ENCODE assay signal across 1 cellular context in the genomic region with DNA sequence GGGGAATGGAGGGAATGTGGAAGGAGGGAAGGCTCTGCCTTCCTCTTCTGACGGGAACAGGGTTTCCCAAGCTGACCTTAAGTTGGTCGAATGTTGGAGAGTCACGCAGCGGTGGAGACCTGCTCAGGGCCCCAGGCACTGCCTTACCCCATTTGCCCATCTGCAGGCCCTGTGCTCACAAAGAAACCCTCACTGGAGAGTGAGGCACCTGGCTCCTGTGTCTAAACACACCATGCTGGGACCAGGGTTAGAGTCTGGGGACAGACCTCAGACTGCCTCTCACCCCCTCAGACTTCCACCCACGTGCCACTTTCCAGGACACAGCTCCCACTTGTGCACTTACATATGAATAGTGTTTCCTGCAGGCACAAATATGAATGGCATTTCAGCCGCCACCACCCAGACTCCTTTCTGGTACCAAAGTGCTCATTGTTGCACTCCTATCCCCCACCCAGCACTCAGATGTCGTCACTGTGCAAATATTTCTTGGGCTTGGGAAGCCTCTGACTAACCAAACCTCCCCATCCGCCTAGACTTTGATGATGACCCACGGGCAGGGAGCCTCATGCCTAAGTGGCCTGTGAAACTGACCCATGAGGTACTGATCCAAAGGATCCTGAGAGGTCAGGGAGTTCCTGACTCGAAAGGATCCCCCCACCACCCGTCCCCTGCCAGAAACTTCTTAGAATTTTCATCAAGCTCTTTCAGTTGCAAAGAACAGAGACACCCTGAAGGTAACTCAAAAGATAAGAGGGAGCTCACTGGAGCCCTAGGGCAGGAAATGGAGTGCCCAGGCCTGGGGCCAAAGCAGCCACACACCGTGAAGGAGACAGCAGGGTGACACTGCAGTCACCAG.
TF ChIP-seq lines count a peak whose summit lies in the region.

No MANE protein-coding gene starts in this region.

TF ChIP-seq in HepG2, 621 proteins besides CTCF, POLR2A, EP300 and RAD21 (continued from another document and continues in another):
- TF ChIP-seq ZNF709 (CRISPR knock-in tag; IDR thresholded peaks at IDR 0.05), result no peak; the same call in 1 of the 2 replicates
- TF ChIP-seq WIZ (CRISPR knock-in tag; IDR thresholded peaks at IDR 0.05), result no peak
- TF ChIP-seq CSRNP1 (CRISPR knock-in tag; IDR thresholded peaks at IDR 0.05), result peak; percentile 43; the same call in 1 of the 2 replicates
- 0 out of 2 replicates have a peak, but pooled peaks have one; percentile 37 for TF ChIP-seq CREBL2 (CRISPR knock-in tag; IDR thresholded peaks at IDR 0.05; ENCODE audit: borderline replicate concordance)
- TF ChIP-seq ZNF768 (CRISPR knock-in tag; IDR thresholded peaks at IDR 0.05), result no peak; the same call in 1 of the 2 replicates
- TF ChIP-seq ZNF281 (CRISPR knock-in tag; IDR thresholded peaks at IDR 0.05; ENCODE audit: borderline replicate concordance), result peak; percentile 84
- no peak for TF ChIP-seq ZNF549 (CRISPR knock-in tag; IDR thresholded peaks at IDR 0.05)
- TF ChIP-seq ZNF510 (CRISPR knock-in tag; IDR thresholded peaks at IDR 0.05; ENCODE audit: low read depth), result no peak
- peak; percentile 91; the same call in 1 of the 2 replicates for TF ChIP-seq ZNF430 (CRISPR knock-in tag; IDR thresholded peaks at IDR 0.05)
- TF ChIP-seq MYC (CRISPR knock-in tag; IDR thresholded peaks at IDR 0.05; ENCODE audit: borderline replicate concordance), result peak; percentile 88
- TF ChIP-seq TAF15 (IDR thresholded peaks at IDR 0.05; ENCODE audit: low read depth, low read length, poor library complexity, severe bottlenecking), result no peak
- TF ChIP-seq ZNF121 (CRISPR knock-in tag; IDR thresholded peaks at IDR 0.05), result no peak; the same call in 1 of the 2 replicates
- TF ChIP-seq EZH2 (conservative IDR thresholded peaks at IDR 0.05; ENCODE audit: low read depth, low read length), result no peak
- TF ChIP-seq, protein P1, sequence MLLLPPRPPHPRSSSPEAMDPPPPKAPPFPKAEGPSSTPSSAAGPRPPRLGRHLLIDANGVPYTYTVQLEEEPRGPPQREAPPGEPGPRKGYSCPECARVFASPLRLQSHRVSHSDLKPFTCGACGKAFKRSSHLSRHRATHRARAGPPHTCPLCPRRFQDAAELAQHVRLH (CRISPR knock-in tag; IDR thresholded peaks at IDR 0.05; ENCODE audit: borderline replicate concordance, low read depth), result peak; percentile 57; the same call in 1 of the 2 replicates
- no peak for TF ChIP-seq SOX6 (IDR thresholded peaks at IDR 0.05)
- TF ChIP-seq SOX6 (CRISPR knock-in tag; IDR thresholded peaks at IDR 0.05), result peak; percentile 97
- no peak for TF ChIP-seq ZNF30 (CRISPR knock-in tag; IDR thresholded peaks at IDR 0.05)
- TF ChIP-seq, protein P2, sequence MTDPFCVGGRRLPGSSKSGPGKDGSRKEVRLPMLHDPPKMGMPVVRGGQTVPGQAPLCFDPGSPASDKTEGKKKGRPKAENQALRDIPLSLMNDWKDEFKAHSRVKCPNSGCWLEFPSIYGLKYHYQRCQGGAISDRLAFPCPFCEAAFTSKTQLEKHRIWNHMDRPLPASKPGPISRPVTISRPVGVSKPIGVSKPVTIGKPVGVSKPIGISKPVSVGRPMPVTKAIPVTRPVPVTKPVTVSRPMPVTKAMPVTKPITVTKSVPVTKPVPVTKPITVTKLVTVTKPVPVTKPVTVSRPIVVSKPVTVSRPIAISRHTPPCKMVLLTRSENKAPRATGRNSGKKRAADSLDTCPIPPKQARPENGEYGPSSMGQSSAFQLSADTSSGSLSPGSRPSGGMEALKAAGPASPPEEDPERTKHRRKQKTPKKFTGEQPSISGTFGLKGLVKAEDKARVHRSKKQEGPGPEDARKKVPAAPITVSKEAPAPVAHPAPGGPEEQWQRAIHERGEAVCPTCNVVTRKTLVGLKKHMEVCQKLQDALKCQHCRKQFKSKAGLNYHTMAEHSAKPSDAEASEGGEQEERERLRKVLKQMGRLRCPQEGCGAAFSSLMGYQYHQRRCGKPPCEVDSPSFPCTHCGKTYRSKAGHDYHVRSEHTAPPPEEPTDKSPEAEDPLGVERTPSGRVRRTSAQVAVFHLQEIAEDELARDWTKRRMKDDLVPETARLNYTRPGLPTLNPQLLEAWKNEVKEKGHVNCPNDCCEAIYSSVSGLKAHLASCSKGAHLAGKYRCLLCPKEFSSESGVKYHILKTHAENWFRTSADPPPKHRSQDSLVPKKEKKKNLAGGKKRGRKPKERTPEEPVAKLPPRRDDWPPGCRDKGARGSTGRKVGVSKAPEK (CRISPR knock-in tag; IDR thresholded peaks at IDR 0.05; ENCODE audit: borderline replicate concordance), result no peak; the same call in 1 of the 2 replicates
- peak; percentile 82 for TF ChIP-seq ZNF644 (CRISPR knock-in tag; IDR thresholded peaks at IDR 0.05; ENCODE audit: low read depth)
- TF ChIP-seq ZSCAN31 (CRISPR knock-in tag; IDR thresholded peaks at IDR 0.05; ENCODE audit: low read depth), result peak; percentile 87
- TF ChIP-seq, protein P3, sequence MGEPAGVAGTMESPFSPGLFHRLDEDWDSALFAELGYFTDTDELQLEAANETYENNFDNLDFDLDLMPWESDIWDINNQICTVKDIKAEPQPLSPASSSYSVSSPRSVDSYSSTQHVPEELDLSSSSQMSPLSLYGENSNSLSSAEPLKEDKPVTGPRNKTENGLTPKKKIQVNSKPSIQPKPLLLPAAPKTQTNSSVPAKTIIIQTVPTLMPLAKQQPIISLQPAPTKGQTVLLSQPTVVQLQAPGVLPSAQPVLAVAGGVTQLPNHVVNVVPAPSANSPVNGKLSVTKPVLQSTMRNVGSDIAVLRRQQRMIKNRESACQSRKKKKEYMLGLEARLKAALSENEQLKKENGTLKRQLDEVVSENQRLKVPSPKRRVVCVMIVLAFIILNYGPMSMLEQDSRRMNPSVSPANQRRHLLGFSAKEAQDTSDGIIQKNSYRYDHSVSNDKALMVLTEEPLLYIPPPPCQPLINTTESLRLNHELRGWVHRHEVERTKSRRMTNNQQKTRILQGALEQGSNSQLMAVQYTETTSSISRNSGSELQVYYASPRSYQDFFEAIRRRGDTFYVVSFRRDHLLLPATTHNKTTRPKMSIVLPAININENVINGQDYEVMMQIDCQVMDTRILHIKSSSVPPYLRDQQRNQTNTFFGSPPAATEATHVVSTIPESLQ (CRISPR knock-in tag; conservative IDR thresholded peaks at IDR 0.05), result 0 out of 2 replicates have a peak, but pooled peaks have one; percentile 62
- TF ChIP-seq FOSL1 (CRISPR knock-in tag; IDR thresholded peaks at IDR 0.05; ENCODE audit: borderline replicate concordance), result peak; percentile 60; the same call in 1 of the 2 replicates
- TF ChIP-seq KDM4B (CRISPR knock-in tag; IDR thresholded peaks at IDR 0.05), result no peak
- peak; percentile 74; the same call in 1 of the 2 replicates for TF ChIP-seq ZSCAN25 (CRISPR knock-in tag; IDR thresholded peaks at IDR 0.05)
- peak; percentile 80; the same call in 1 of the 2 replicates for TF ChIP-seq MIER3 (CRISPR knock-in tag; IDR thresholded peaks at IDR 0.05; ENCODE audit: borderline replicate concordance)
- TF ChIP-seq ZSCAN29 (CRISPR knock-in tag; conservative IDR thresholded peaks at IDR 0.05), result peak; percentile 59; the same call in 1 of the 2 replicates
- peak; percentile 84 for TF ChIP-seq PITX1 (CRISPR knock-in tag; IDR thresholded peaks at IDR 0.05)
- TF ChIP-seq THYN1 (CRISPR knock-in tag; IDR thresholded peaks at IDR 0.05; ENCODE audit: borderline replicate concordance, low read depth), result no peak
- TF ChIP-seq CHD2 (IDR thresholded peaks at IDR 0.05; ENCODE audit: low read depth, low read length), result 0 out of 2 replicates have a peak, but pooled peaks have one; percentile 6
- no peak for TF ChIP-seq LRRFIP1 (CRISPR knock-in tag; conservative IDR thresholded peaks at IDR 0.05)
- TF ChIP-seq RFXANK (CRISPR knock-in tag; IDR thresholded peaks at IDR 0.05), result no peak; the same call in 1 of the 2 replicates
- 0 out of 2 replicates have a peak, but pooled peaks have one; percentile 20 for TF ChIP-seq ARHGAP35 (CRISPR knock-in tag; IDR thresholded peaks at IDR 0.05; ENCODE audit: borderline replicate concordance)
- TF ChIP-seq ZNF737 (CRISPR knock-in tag; IDR thresholded peaks at IDR 0.05; ENCODE audit: borderline replicate concordance), result no peak
- TF ChIP-seq U2AF1 (optimal IDR thresholded peaks at IDR 0.05; ENCODE audit: low read depth, low read length), result no peak
- TF ChIP-seq NR3C1 (CRISPR knock-in tag; IDR thresholded peaks at IDR 0.05), result no peak
- no peak for TF ChIP-seq ZNF441 (CRISPR knock-in tag; IDR thresholded peaks at IDR 0.05; ENCODE audit: borderline replicate concordance)
- TF ChIP-seq ZNF782 (CRISPR knock-in tag; IDR thresholded peaks at IDR 0.05; ENCODE audit: borderline replicate concordance), result peak; percentile 22; the same call in 1 of the 2 replicates
- TF ChIP-seq ZNF883 (CRISPR knock-in tag; IDR thresholded peaks at IDR 0.05; ENCODE audit: not compliant biosample characterization), result no peak
- no peak for TF ChIP-seq NR2F2 (IDR thresholded peaks at IDR 0.05; ENCODE audit: borderline replicate concordance, low read depth)
- TF ChIP-seq HMGXB4 (CRISPR knock-in tag; IDR thresholded peaks at IDR 0.05; ENCODE audit: borderline replicate concordance in 1 of 2, low read depth in 1 of 2), result peak in 1 of 2 experiments; percentile 59; a peak in 3 of 4 replicates
- no peak; the same call in none of the 2 replicates for TF ChIP-seq ZKSCAN8 (CRISPR knock-in tag; IDR thresholded peaks at IDR 0.05; ENCODE audit: borderline replicate concordance)
- 0 out of 2 replicates have a peak, but pooled peaks have one; percentile 41 for TF ChIP-seq ZSCAN5A (CRISPR knock-in tag; IDR thresholded peaks at IDR 0.05; ENCODE audit: borderline replicate concordance)
- no peak for TF ChIP-seq ZNF136 (CRISPR knock-in tag; IDR thresholded peaks at IDR 0.05; ENCODE audit: low read depth)
- peak; percentile 98 for TF ChIP-seq HDAC2 (CRISPR knock-in tag; IDR thresholded peaks at IDR 0.05)
